In the genomic region with DNA sequence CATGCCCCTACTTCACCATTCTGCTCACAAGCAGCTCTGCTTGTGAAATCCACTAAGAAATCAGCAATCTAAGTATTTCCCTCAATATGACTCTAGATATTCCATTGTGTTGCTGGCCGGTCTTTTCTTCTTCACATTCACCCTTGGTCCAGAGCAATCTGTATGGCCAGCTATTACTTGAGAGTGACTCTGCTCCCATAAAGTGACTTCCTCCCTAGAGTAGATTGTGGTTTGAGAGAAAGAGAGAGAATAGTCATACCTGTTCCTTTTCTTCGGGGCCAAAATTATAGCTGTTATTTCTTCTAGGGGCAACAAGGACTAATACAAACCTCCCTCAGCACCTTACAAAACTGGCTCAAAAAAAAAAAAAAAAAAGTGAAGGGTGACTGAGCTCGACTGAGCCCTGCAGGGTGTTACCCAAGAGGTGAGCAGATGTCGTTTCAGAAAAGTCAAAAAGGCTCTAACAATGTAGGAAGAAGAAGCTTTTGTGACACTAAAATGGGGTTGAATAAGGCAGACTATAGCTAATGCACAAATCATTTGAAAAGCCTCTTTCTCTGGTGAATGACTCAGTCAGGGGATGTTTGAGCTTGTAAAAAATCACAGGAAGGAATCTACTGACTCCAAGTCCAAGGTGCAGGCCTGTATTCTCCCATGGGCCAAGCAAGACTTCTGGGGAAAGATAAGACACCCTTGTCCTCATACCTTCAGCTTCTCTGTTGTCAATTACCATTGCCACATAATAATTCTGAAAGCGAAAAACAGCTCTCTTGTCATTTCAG, we compare ENCODE assay signal across 21 cellular contexts.
DNase-seq lines count a peak whose midpoint lies in the region; ATAC-seq and TF ChIP-seq lines count a peak whose summit lies in the region.
"Had no signal": no experiment of that assay in that cellular context is flagged by ENCODE, and none has a peak within 500 bp of the region (broad histone marks: within the 10 kb centered on the region; RNA-seq: fewer than 3 reads in every experiment).

No MANE protein-coding gene starts in this region.

- H3K79me2 ChIP-seq in GM23338 (replicated peaks; ENCODE audit: insufficient read depth) (no peaks in the 10 kb centered on the region), hepatocyte (no peaks in the 10 kb centered on the region)

- no peaks in the 10 kb centered on the region for H3K9me3 Mint-ChIP-seq in GM23338
- H3K9me3 Mint-ChIP-seq: activated naive CD8-positive, alpha-beta T cell treated with anti-CD3 and anti-CD28 coated beads, Interleukin-2, amount 10 ng/mL, durations not matched to agents 7 days and 5 days; activated T-helper 2 cell treated with anti-CD3 and anti-CD28 coated beads, Interferon-gamma antibody, Interleukin-2, Interleukin-4, amounts not matched to agents 10 μg/mL and 5 μg/mL and 100 μg/mL, durations not matched to agents 14 hours and 24 hours and 36 hours had no signal

- H3K27me3 ChIP-seq in GM23338 (ENCODE audit: insufficient read depth) (no peaks in the 10 kb centered on the region), hepatocyte (no peaks in the 10 kb centered on the region)
- H3K27me3 ChIP-seq: dorsolateral prefrontal cortex, neutrophil had no signal

- H3K36me3 Mint-ChIP-seq in GM23338 (ENCODE audit: low read depth): no peaks in the 10 kb centered on the region
- H3K36me3 Mint-ChIP-seq: activated naive CD8-positive, alpha-beta T cell treated with anti-CD3 and anti-CD28 coated beads, Interleukin-2, amount 10 ng/mL, durations not matched to agents 7 days and 5 days; CD14-positive monocyte had no signal

- no peaks in the 10 kb centered on the region; the same call in 1 of the 2 replicates for H3K36me3 ChIP-seq in GM23338 (ENCODE audit: insufficient read depth)
- no peaks in the 10 kb centered on the region for H3K36me3 ChIP-seq in hepatocyte (replicated peaks; ENCODE audit: insufficient read depth, low read depth)
- H3K36me3 ChIP-seq: neutrophil had no signal

- no peak for TF ChIP-seq CTCF in GM23338 (conservative IDR thresholded peaks at IDR 0.05; ENCODE audit: low read depth in 2 of 2)
- TF ChIP-seq CTCF in hepatocyte (IDR thresholded peaks at IDR 0.05; ENCODE audit: poor library complexity): no peak

- H3K4me3 ChIP-seq in GM23338: no peak overlapping the region
- no peak overlapping the region for H3K4me3 ChIP-seq in hepatocyte
- H3K4me3 ChIP-seq: dorsolateral prefrontal cortex had no signal

- H3K9me2 ChIP-seq in GM23338 (ENCODE audit: insufficient read depth) (0 out of 2 replicates have a peak, but pooled peaks cover 10% of the 10 kb centered on the region), hepatocyte (replicated peaks; ENCODE audit: insufficient read depth) (no peaks in the 10 kb centered on the region)

- ATAC-seq in GM23338: no peak
- no peak for ATAC-seq in HG03025 (IDR thresholded peaks at IDR 0.05; ENCODE audit: low FRiP score, unreplicated experiment)
- ATAC-seq: activated CD4-positive, CD25-positive, alpha-beta regulatory T cell treated with anti-CD3 and anti-CD28 coated beads, Interleukin-2, amount 50 U/mL, for 24 hours; left cardiac atrium had no signal

- no peak overlapping the region for H3K27ac Mint-ChIP-seq in GM23338
- H3K27ac Mint-ChIP-seq: activated CD4-positive, alpha-beta memory T cell treated with anti-CD3 and anti-CD28 coated beads, Interleukin-2, amount 10 ng/mL, durations not matched to agents 7 days and 5 days; activated naive CD8-positive, alpha-beta T cell treated with anti-CD3 and anti-CD28 coated beads, Interleukin-2, amount 10 ng/mL, durations not matched to agents 7 days and 5 days; activated T-helper 2 cell treated with anti-CD3 and anti-CD28 coated beads, Interferon-gamma antibody, Interleukin-2, Interleukin-4, amounts not matched to agents 10 μg/mL and 5 μg/mL and 100 μg/mL, durations not matched to agents 14 hours and 24 hours and 36 hours; CD14-positive monocyte had no signal

- no peaks in the 10 kb centered on the region for H3F3A ChIP-seq in GM23338 (replicated peaks; ENCODE audit: low read depth)

- H3K4me1 ChIP-seq in GM23338 (ENCODE audit: insufficient read depth) (no peaks in the 10 kb centered on the region), hepatocyte (ENCODE audit: insufficient read depth) (no peaks in the 10 kb centered on the region)

- H3K9me3 ChIP-seq in hepatocyte (ENCODE audit: low read depth): no peaks in the 10 kb centered on the region
- H3K9me3 ChIP-seq: neutrophil had no signal

- no peaks in the 10 kb centered on the region for H3K27me3 Mint-ChIP-seq in GM23338 (ENCODE audit: insufficient read depth, low read depth, poor library complexity)
- H3K27me3 Mint-ChIP-seq: central memory CD8-positive, alpha-beta T cell had no signal

- H3K27ac ChIP-seq in GM23338 (ENCODE audit: low read depth): no peak overlapping the region
- H3K27ac ChIP-seq in hepatocyte: peak overlapping the region; percentile 12
- H3K27ac ChIP-seq: dorsolateral prefrontal cortex, neutrophil had no signal

- H4K20me1 ChIP-seq in GM23338 (replicated peaks; ENCODE audit: insufficient read depth): no peaks in the 10 kb centered on the region
- H4K20me1 ChIP-seq in hepatocyte (ENCODE audit: insufficient read depth, poor library complexity, severe bottlenecking): no peaks in the 10 kb centered on the region

- DNase-seq in GM23338 (ENCODE audit: low spot score) (no peak), HT1080 (ENCODE audit: low read depth) (peak; percentile 7), NOMO-1 treated with dmso at 0.1 percent for 144 hours (lab: John Stamatoyannopoulos, UW; ENCODE audit: unreplicated experiment) (peak; percentile 22), hepatocyte (ENCODE audit: low spot score) (peak; percentile 38), OCI-M2 (lab: John Stamatoyannopoulos, UW; ENCODE audit: unreplicated experiment) (no peak)
- DNase-seq in activated naive CD4-positive, alpha-beta T cell treated with anti-CD3 and anti-CD28 coated beads, Interleukin-2, amount 50 U/mL, for 16 hours: no peak
- DNase-seq: activated CD4-positive, alpha-beta memory T cell treated with anti-CD3 and anti-CD28 coated beads, Interleukin-2, amount 10 ng/mL, durations not matched to agents 7 days and 5 days; activated naive CD8-positive, alpha-beta T cell treated with anti-CD3 and anti-CD28 coated beads, Interleukin-2, amount 10 ng/mL, durations not matched to agents 7 days and 5 days; dorsolateral prefrontal cortex; head of caudate nucleus; IMR-90; left cardiac atrium; mesenchymal stem cell; NCI-H1436 treated with DMSO at 0.1 percent for 48 hours; NCI-H526 had no signal

- H3K4me2 ChIP-seq in GM23338 (no peak overlapping the region), hepatocyte (no peak overlapping the region)

- WGBS in hepatocyte (ENCODE audit: low lambda C conversion rate, missing lambda C conversion rate): 76% methylated on average over 5 of the region's 5 CpGs

- H2AFZ ChIP-seq in GM23338: peak overlapping the region; percentile 23; the same call in 1 of the 2 replicates
- no peak overlapping the region for H2AFZ ChIP-seq in hepatocyte

- peaks cover 11% of the 10 kb centered on the region for H3K4me1 Mint-ChIP-seq in GM23338
- H3K4me1 Mint-ChIP-seq: central memory CD8-positive, alpha-beta T cell had no signal

- H3K4me3 Mint-ChIP-seq in GM23338: no peak overlapping the region
- H3K4me3 Mint-ChIP-seq: activated CD4-positive, alpha-beta memory T cell treated with anti-CD3 and anti-CD28 coated beads, Interleukin-2, amount 10 ng/mL, durations not matched to agents 7 days and 5 days; activated naive CD8-positive, alpha-beta T cell treated with anti-CD3 and anti-CD28 coated beads, Interleukin-2, amount 10 ng/mL, durations not matched to agents 7 days and 5 days; central memory CD8-positive, alpha-beta T cell had no signal

TF ChIP-seq in GM23338, 12 proteins besides CTCF, POLR2A, EP300 and RAD21 (continues in another document):
- no peak for TF ChIP-seq EZH2phosphoT487 (IDR thresholded peaks at IDR 0.05; ENCODE audit: unreplicated experiment)

Comparison
In these comparisons a context has a peak if more than half of its experiments do, and no peak if none do; other contexts are left out.
1. DNase-seq: peak in HT1080 (single experiment), NOMO-1 treated with dmso at 0.1 percent for 144 hours (single experiment) and hepatocyte (single experiment); none in GM23338 (single experiment), OCI-M2 (single experiment) and activated naive CD4-positive, alpha-beta T cell treated with anti-CD3 and anti-CD28 coated beads, Interleukin-2, amount 50 U/mL, for 16 hours (single experiment).